9 cellular contexts compared by ENCODE assay signal in the genomic region with DNA sequence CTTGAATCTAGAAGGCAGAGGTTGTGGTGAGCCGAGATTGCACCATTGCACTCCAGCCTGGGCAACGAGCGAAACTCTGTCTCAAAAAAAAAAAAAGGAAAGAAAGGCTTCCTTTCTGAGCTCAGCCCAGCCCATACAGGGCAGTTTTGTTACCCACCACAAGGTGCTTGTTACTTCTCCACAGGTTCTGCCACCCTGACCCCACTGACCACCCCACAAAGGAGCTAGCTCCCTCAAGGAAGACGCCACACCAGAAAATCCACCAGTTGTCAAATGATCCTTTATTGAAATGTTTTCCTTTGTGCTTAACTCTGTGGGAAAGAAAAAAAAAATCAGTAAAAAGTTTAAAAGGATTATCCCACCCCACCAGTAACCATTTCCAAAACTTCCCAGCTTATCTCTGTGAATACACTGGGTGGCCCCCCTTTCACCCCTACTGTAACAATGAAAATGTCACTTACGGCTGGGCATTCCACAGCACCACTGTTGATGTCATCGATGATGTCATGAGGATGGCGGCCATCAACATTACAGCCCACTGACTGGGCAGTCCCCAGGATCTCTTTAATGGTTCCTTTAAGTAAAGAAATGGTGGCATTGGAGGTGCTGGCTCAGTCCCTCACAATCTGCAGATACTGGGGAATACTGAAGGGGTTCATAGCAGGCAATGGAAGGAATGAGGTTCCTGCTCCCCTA. TPM values are rescaled to one million over a fixed set of nuclear protein-coding genes. Genes with fewer than 3 reads are reported as not detected.
DNase-seq lines count a peak whose midpoint lies in the region; ATAC-seq lines count a peak whose summit lies in the region.
"Had no signal": no experiment of that assay in that cellular context is flagged by ENCODE, and none has a peak within 500 bp of the region (broad histone marks: within the 10 kb centered on the region; RNA-seq: fewer than 3 reads in every experiment).

No MANE protein-coding gene starts in this region.

- H2BK15ac ChIP-seq in mesenchymal stem cell (ENCODE audit: low read depth, poor library complexity, severe bottlenecking): no peak overlapping the region

- H2AK5ac ChIP-seq in mesenchymal stem cell (ENCODE audit: low read length, severe bottlenecking): no peak overlapping the region

- peak overlapping the region in 3 of 7 donors; percentile 45 to 95 (median 46) for H3K4me3 Mint-ChIP-seq in CD8-positive, alpha-beta memory T cell
- peak overlapping the region; percentile 95 for H3K4me3 Mint-ChIP-seq in activated CD8-positive, alpha-beta memory T cell treated with anti-CD3 and anti-CD28 coated beads, Interleukin-2, amount 10 ng/mL, durations not matched to agents 7 days and 5 days

- H2BK5ac ChIP-seq in mesenchymal stem cell (ENCODE audit: low read depth, low read length, poor library complexity, severe bottlenecking): no peak overlapping the region

- H3K4me2 ChIP-seq in mesenchymal stem cell (ENCODE audit: low read length, poor library complexity, severe bottlenecking): peak overlapping the region; percentile 25

- CTCF ChIA-PET in CD8-positive, alpha-beta memory T cell (lab: Charles Lee): no interaction called here
- CTCF ChIA-PET in activated CD8-positive, alpha-beta memory T cell treated with anti-CD3 and anti-CD28 coated beads, Interleukin-2, amount 10 ng/mL, durations not matched to agents 7 days and 5 days (lab: Charles Lee): no interaction called here

- H2BK120ac ChIP-seq in mesenchymal stem cell (ENCODE audit: low read depth, low read length): no peak overlapping the region

- POLR2A ChIA-PET in CD8-positive, alpha-beta memory T cell (lab: Charles Lee): interaction anchor here (0.6 kb wide), 1 partner anchor 76 kb away, joined by 3 read pairs; no protein-coding TSS in a partner anchor

- no peak overlapping the region for H3K18ac ChIP-seq in mesenchymal stem cell (ENCODE audit: low read depth in 1 of 2, low read length in 2 of 2)

- H3K23ac ChIP-seq in mesenchymal stem cell (ENCODE audit: low read length in 2 of 2): no peak overlapping the region

- H3K9ac ChIP-seq in HUES48 (ENCODE audit: low read depth, low read length) (no peak overlapping the region), mesenchymal stem cell (ENCODE audit: low read length) (no peak overlapping the region)

- H2BK12ac ChIP-seq in mesenchymal stem cell (ENCODE audit: low read length in 2 of 2): no peak overlapping the region

- no peak overlapping the region for H4K91ac ChIP-seq in mesenchymal stem cell (ENCODE audit: low read length)

- peaks cover 28% of the 10 kb centered on the region for H3K4me1 ChIP-seq in CD8-positive, alpha-beta memory T cell (ENCODE audit: insufficient read depth, low read length)
- H3K4me1 ChIP-seq in HUES48 (ENCODE audit: control insufficient read depth, insufficient read depth, low read length) (peaks cover 10% of the 10 kb centered on the region), mesenchymal stem cell (ENCODE audit: control insufficient read depth, insufficient read depth, low read depth, low read length) (peaks cover 11% of the 10 kb centered on the region)

- H3K9me3 Mint-ChIP-seq in CD8-positive, alpha-beta memory T cell: no peaks in the 10 kb centered on the region
- H3K9me3 Mint-ChIP-seq in activated CD8-positive, alpha-beta memory T cell treated with anti-CD3 and anti-CD28 coated beads, Interleukin-2, amount 10 ng/mL, durations not matched to agents 7 days and 5 days (ENCODE audit: low read depth): peaks cover 12% of the 10 kb centered on the region

- no peak overlapping the region for H3K4ac ChIP-seq in mesenchymal stem cell (ENCODE audit: low read depth in 1 of 2, low read length in 2 of 2)

- peaks cover 34 to 48% (median 43%) of the 10 kb centered on the region in 3 donors for H3K4me1 Mint-ChIP-seq in CD8-positive, alpha-beta memory T cell
- H3K4me1 Mint-ChIP-seq in activated CD8-positive, alpha-beta memory T cell treated with anti-CD3 and anti-CD28 coated beads, Interleukin-2, amount 10 ng/mL, durations not matched to agents 7 days and 5 days: peaks cover 37% of the 10 kb centered on the region

- H3K9me3 ChIP-seq in CD8-positive, alpha-beta memory T cell (ENCODE audit: low read length): no peaks in the 10 kb centered on the region
- H3K9me3 ChIP-seq in HUES48 (ENCODE audit: control insufficient read depth, insufficient read depth, low read length): no peaks in the 10 kb centered on the region
- H3K9me3 ChIP-seq in mesenchymal stem cell (ENCODE audit: control insufficient read depth, low read length): peaks cover 22% of the 10 kb centered on the region

- no peak overlapping the region for H3K14ac ChIP-seq in mesenchymal stem cell (ENCODE audit: low read length in 2 of 2)

- H3K36me3 ChIP-seq in CD8-positive, alpha-beta memory T cell (ENCODE audit: insufficient read depth, low read length): peaks cover 58% of the 10 kb centered on the region
- H3K36me3 ChIP-seq in HUES48 (ENCODE audit: control insufficient read depth, insufficient read depth, low read length): peaks cover 75% of the 10 kb centered on the region
- H3K36me3 ChIP-seq in mesenchymal stem cell (ENCODE audit: control insufficient read depth in 1 of 2, insufficient read depth in 2 of 2, low read depth in 1 of 2, low read length in 2 of 2): peaks cover 62 to 74% of the 10 kb centered on the region in 2 experiments

- H3K4me3 ChIP-seq in CD8-positive, alpha-beta memory T cell (ENCODE audit: low read length): no peak overlapping the region
- 0 out of 2 replicates have a peak overlapping the region, but pooled peaks have one; percentile 96 for H3K4me3 ChIP-seq in HUES48 (ENCODE audit: low read depth, low read length)
- H3K4me3 ChIP-seq in mesenchymal stem cell (ENCODE audit: insufficient read depth in 1 of 2, low read depth in 1 of 2, low read length in 2 of 2): no peak overlapping the region

- H2AFZ ChIP-seq in mesenchymal stem cell (ENCODE audit: low read depth, low read length): no peak overlapping the region

- peaks cover 7 to 88% (median 26%) of the 10 kb centered on the region in 3 donors for H3K36me3 Mint-ChIP-seq in CD8-positive, alpha-beta memory T cell
- peaks cover 80% of the 10 kb centered on the region for H3K36me3 Mint-ChIP-seq in activated CD8-positive, alpha-beta memory T cell treated with anti-CD3 and anti-CD28 coated beads, Interleukin-2, amount 10 ng/mL, durations not matched to agents 7 days and 5 days

- DNase-seq in CD8-positive, alpha-beta memory T cell: no peak
- no peak for DNase-seq in activated CD8-positive, alpha-beta memory T cell treated with anti-CD3 and anti-CD28 coated beads, Interleukin-2, amount 10 ng/mL, durations not matched to agents 7 days and 5 days
- DNase-seq in mesenchymal stem cell (no peak), NCI-H1105 treated with DMSO at 0.1 percent for 48 hours (lab: John Stamatoyannopoulos, UW) (no peak), NCI-H1092 treated with DMSO at 0.1 percent for 48 hours (lab: John Stamatoyannopoulos, UW) (no peak), activated gamma-delta T cell treated with Interleukin-2 at 50 U/mL for 16 hours (no peak)
- DNase-seq: cortex of kidney had no signal

- H3K27me3 ChIP-seq in CD8-positive, alpha-beta memory T cell (ENCODE audit: insufficient read depth, low read length, poor library complexity, severe bottlenecking): no peaks in the 10 kb centered on the region
- H3K27me3 ChIP-seq in HUES48 (ENCODE audit: control insufficient read depth, insufficient read depth, low read length) (no peaks in the 10 kb centered on the region), mesenchymal stem cell (ENCODE audit: control insufficient read depth in 1 of 2, insufficient read depth in 1 of 2, low read length in 2 of 2) (no peaks in the 10 kb centered on the region)

- H3K27ac ChIP-seq in CD8-positive, alpha-beta memory T cell (ENCODE audit: low read depth, low read length): no peak overlapping the region
- H3K27ac ChIP-seq in HUES48 (ENCODE audit: low read depth, low read length): peak overlapping the region; percentile 97
- no peak overlapping the region for H3K27ac ChIP-seq in mesenchymal stem cell (ENCODE audit: low read length, poor library complexity, severe bottlenecking)

- peak overlapping the region in 7 of 8 donors; percentile 56 to 97 (median 92) for H3K27ac Mint-ChIP-seq in CD8-positive, alpha-beta memory T cell
- H3K27ac Mint-ChIP-seq in activated CD8-positive, alpha-beta memory T cell treated with anti-CD3 and anti-CD28 coated beads, Interleukin-2, amount 10 ng/mL, durations not matched to agents 7 days and 5 days: peak overlapping the region; percentile 96

- no peak for ATAC-seq in activated CD8-positive, alpha-beta memory T cell treated with anti-CD3 and anti-CD28 coated beads, Interleukin-2, amount 10 ng/mL, durations not matched to agents 7 days and 5 days
- ATAC-seq in GM19397 (IDR thresholded peaks at IDR 0.05; ENCODE audit: unreplicated experiment): no peak

- H3K27me3 Mint-ChIP-seq in CD8-positive, alpha-beta memory T cell: no peaks in the 10 kb centered on the region
- no peaks in the 10 kb centered on the region for H3K27me3 Mint-ChIP-seq in activated CD8-positive, alpha-beta memory T cell treated with anti-CD3 and anti-CD28 coated beads, Interleukin-2, amount 10 ng/mL, durations not matched to agents 7 days and 5 days

- 86% methylated on average over 6 of the region's 7 CpGs for WGBS in mesenchymal stem cell

- H3K79me1 ChIP-seq in mesenchymal stem cell (replicated peaks; ENCODE audit: low read length, poor library complexity, severe bottlenecking): peaks cover 5% of the 10 kb centered on the region

- no peak overlapping the region for H4K8ac ChIP-seq in mesenchymal stem cell (ENCODE audit: low read length)

RNA-seq across cellular contexts. Expression of gene RPL12, which starts 3.6 kb away (rescaled TPM):
- total RNA-seq in CD8-positive, alpha-beta memory T cell: 1,000 to 10,000 TPM; 1,457 to 1,549 TPM
- 1,533 TPM for polyA plus RNA-seq in CD8-positive, alpha-beta memory T cell
- 1,000 to 10,000 TPM; 1,251 to 1,331 TPM for total RNA-seq in activated CD8-positive, alpha-beta memory T cell treated with anti-CD3 and anti-CD28 coated beads, Interleukin-2, amount 10 ng/mL, durations not matched to agents 7 days and 5 days
- polyA plus RNA-seq in mesenchymal stem cell (2013, experiment 1 of 2): 2,850 TPM
- 2,702 TPM for polyA plus RNA-seq in mesenchymal stem cell (2013, experiment 2 of 2)

RNA-seq across cellular contexts. Expression of gene LRSAM1, which starts 3.7 kb away (rescaled TPM):
- total RNA-seq in CD8-positive, alpha-beta memory T cell: 10 to 100 TPM; 22.6 to 23.0 TPM
- 9.5 TPM for polyA plus RNA-seq in CD8-positive, alpha-beta memory T cell
- 10 to 100 TPM; 25.5 to 27.7 TPM for total RNA-seq in activated CD8-positive, alpha-beta memory T cell treated with anti-CD3 and anti-CD28 coated beads, Interleukin-2, amount 10 ng/mL, durations not matched to agents 7 days and 5 days
- 7.9 TPM for polyA plus RNA-seq in mesenchymal stem cell (2013, experiment 1 of 2)
- 7.2 TPM for polyA plus RNA-seq in mesenchymal stem cell (2013, experiment 2 of 2)

RNA-seq across cellular contexts. Expression of gene ZNF79, which starts 23.4 kb away (rescaled TPM):
- 10 to 100 TPM; 19.1 to 19.7 TPM for total RNA-seq in CD8-positive, alpha-beta memory T cell
- polyA plus RNA-seq in CD8-positive, alpha-beta memory T cell: 6.8 TPM
- total RNA-seq in activated CD8-positive, alpha-beta memory T cell treated with anti-CD3 and anti-CD28 coated beads, Interleukin-2, amount 10 ng/mL, durations not matched to agents 7 days and 5 days: 10 to 100 TPM; 14.2 to 18.9 TPM
- polyA plus RNA-seq in mesenchymal stem cell (2013, experiment 1 of 2): 3.0 TPM
- 3.0 TPM for polyA plus RNA-seq in mesenchymal stem cell (2013, experiment 2 of 2)

RNA-seq across cellular contexts. Expression of gene SLC2A8, which starts 50.6 kb away (rescaled TPM):
- 1 to 10 TPM; 6.2 to 7.7 TPM for total RNA-seq in CD8-positive, alpha-beta memory T cell
- 4.5 TPM for polyA plus RNA-seq in CD8-positive, alpha-beta memory T cell
- total RNA-seq in activated CD8-positive, alpha-beta memory T cell treated with anti-CD3 and anti-CD28 coated beads, Interleukin-2, amount 10 ng/mL, durations not matched to agents 7 days and 5 days: 10 to 100 TPM; 12.1 to 26.0 TPM
- polyA plus RNA-seq in mesenchymal stem cell (2013, experiment 1 of 2): 6.3 TPM
- 6.8 TPM for polyA plus RNA-seq in mesenchymal stem cell (2013, experiment 2 of 2)
